ENCODE assay signal across 13 cellular contexts in genomic region chr16:4963527-4963926, GRCh38. TPM values are rescaled to one million over a fixed set of nuclear protein-coding genes. Genes with fewer than 3 reads are reported as not detected.
DNase-seq lines count a peak whose midpoint lies in the region; ATAC-seq, FAIRE-seq and TF ChIP-seq lines count a peak whose summit lies in the region.
"Not testable (repeated sequence)": the region's sequence is repeated elsewhere in the genome, so short reads cannot be mapped to it uniquely, and the experiment has no call there.
"Had no signal": no experiment of that assay in that cellular context is flagged by ENCODE, and none has a peak within 500 bp of the region (broad histone marks: within the 10 kb centered on the region; RNA-seq: fewer than 3 reads in every experiment).

No MANE protein-coding gene starts in this region.

- not testable (repeated sequence) for H3K23ac ChIP-seq in H1 (ENCODE audit: insufficient read length)

- peak overlapping the region; percentile 58 for H3K4me2 ChIP-seq in KMS-11
- H3K4me2 ChIP-seq in H1 (ENCODE audit: insufficient read depth in 1 of 2, low read depth in 2 of 2, low read length in 2 of 2); HepG2 (ENCODE audit: low read depth, low read length): not testable (repeated sequence)

- TF ChIP-seq RAD21 in H1 (IDR thresholded peaks at IDR 0.05 in 1 of 2, conservative IDR thresholded peaks at IDR 0.05 in 1 of 2; ENCODE audit: low read depth in 2 of 2, low read length in 2 of 2); HepG2 (CRISPR knock-in tag; IDR thresholded peaks at IDR 0.05): not testable (repeated sequence)

- BruUV-seq in HepG2 (replicated peaks; lab: Mats Ljungman, UMichigan), result not testable (repeated sequence)

- not testable (repeated sequence) for H3K27me3 Mint-ChIP-seq in WTC11 (ENCODE audit: low read depth)

- not testable (repeated sequence) for H2BK12ac ChIP-seq in H1 (ENCODE audit: low read depth, low read length)

- FAIRE-seq in H1 (lab: Jason Lieb, UNC); HepG2 (lab: Jason Lieb, UNC): not testable (repeated sequence)

- H3K27me3 ChIP-seq in KMS-11 (ENCODE audit: insufficient read depth, low read depth); H1 (replicated peaks in 1 of 4; ENCODE audit: control insufficient read depth in 3 of 4, extremely low read depth in 1 of 4, insufficient read depth in 3 of 4, low read length in 3 of 4); upper lobe of right lung: not testable (repeated sequence)
- peaks cover 0 to 24% of the 10 kb centered on the region in 2 experiments; a peak in 4 of 5 replicates for H3K27me3 ChIP-seq in HepG2 (ENCODE audit: control insufficient read depth in 1 of 2, insufficient read depth in 2 of 2, low read length in 2 of 2)

- peaks cover 26% of the 10 kb centered on the region for H3K4me1 ChIP-seq in KMS-11 (ENCODE audit: low read depth, poor library complexity, severe bottlenecking)
- H3K4me1 ChIP-seq in H1 (replicated peaks in 1 of 4; ENCODE audit: control insufficient read depth in 3 of 4, insufficient read depth in 4 of 4, low read length in 3 of 4), result peaks cover 3 to 10% (median 9%) of the 10 kb centered on the region in 4 experiments
- H3K4me1 ChIP-seq in HepG2 (ENCODE audit: insufficient read depth, low read length); upper lobe of right lung: not testable (repeated sequence)

- H3K9ac ChIP-seq in KMS-11; H1 (replicated peaks in 1 of 4; ENCODE audit: extremely low read depth in 1 of 4, low read depth in 3 of 4, low read length in 3 of 4); HepG2 (ENCODE audit: insufficient read depth, low read depth, low read length): not testable (repeated sequence)

- not testable (repeated sequence) for TF ChIP-seq CTCF in KMS-11 (conservative IDR thresholded peaks at IDR 0.05; ENCODE audit: low read depth, low read length); WTC11 (IDR thresholded peaks at IDR 0.05); H1 (IDR thresholded peaks at IDR 0.05; ENCODE audit: control extremely low read depth in 1 of 3, insufficient read depth in 1 of 3, low read depth in 1 of 3, low read length in 3 of 3); HepG2 (CRISPR knock-in tag; IDR thresholded peaks at IDR 0.05); upper lobe of right lung (IDR thresholded peaks at IDR 0.05)

- in situ Hi-C loops in HepG2 (cut with HindIII; ENCODE audit: extremely low pct_ligation_motif_present, low pct_unique_long_range_greater_than_20kb), result loop anchor here (5.0 to 25.0 kb wide), 2 partner anchors 61 to 451 kb away; no protein-coding TSS in a partner anchor

- not testable (repeated sequence) for H3K4me3 ChIP-seq in KMS-11 (IDR thresholded peaks at IDR 0.05; ENCODE audit: insufficient read depth, low read depth, low read length); H1 (ENCODE audit: extremely low read depth in 1 of 4, insufficient read depth in 2 of 4, low read depth in 3 of 4, low read length in 4 of 4); HepG2 (replicated peaks in 1 of 3; ENCODE audit: insufficient read depth in 1 of 3, low read depth in 2 of 3, low read length in 3 of 3); upper lobe of right lung

- H4K8ac ChIP-seq in H1 (ENCODE audit: extremely low read depth, insufficient read depth, low read length), result not testable (repeated sequence)

- H3K23me2 ChIP-seq in H1 (ENCODE audit: low read depth, low read length), result not testable (repeated sequence)

- not testable (repeated sequence) for H3K36me3 Mint-ChIP-seq in WTC11

- not testable (repeated sequence) for H3K4ac ChIP-seq in H1 (replicated peaks; ENCODE audit: insufficient read length, low read depth, low read length)

- H2BK120ac ChIP-seq in H1 (replicated peaks; ENCODE audit: low read depth, low read length), result not testable (repeated sequence)

- intact Hi-C loops in HepG2 (cut with micrococcal nuclease; ENCODE audit: unreplicated experiment); upper lobe of right lung (cut with DNase I): not testable (repeated sequence)

- not testable (repeated sequence) for H2BK20ac ChIP-seq in H1 (ENCODE audit: low read length)

- H3K79me2 ChIP-seq in KMS-11 (ENCODE audit: insufficient read depth, low read depth); H1 (ENCODE audit: control insufficient read depth in 1 of 2, insufficient read depth in 2 of 2, low read length in 2 of 2); HepG2 (ENCODE audit: insufficient read depth, low read length): not testable (repeated sequence)

- peak overlapping the region; percentile 58; the same call in 1 of the 2 replicates for H3K27ac ChIP-seq in KMS-11
- peak overlapping the region; percentile 81 for H3K27ac ChIP-seq in caudate nucleus (ENCODE audit: low read depth, low read length)
- H3K27ac ChIP-seq in H1 (ENCODE audit: low read depth, low read length); HepG2 (ENCODE audit: extremely low read length, insufficient read depth, low read length); upper lobe of right lung: not testable (repeated sequence)
- H3K27ac ChIP-seq in temporal lobe (ENCODE audit: low read depth, low read length), result peak overlapping the region; percentile 98

- not testable (repeated sequence) for ATAC-seq in WTC11, upper lobe of right lung
- 0 out of 3 replicates have a peak, but pooled peaks have one; percentile 12 for ATAC-seq in HepG2

- not testable (repeated sequence) for H2BK15ac ChIP-seq in H1 (ENCODE audit: low read length)

- H3K56ac ChIP-seq in H1 (replicated peaks; ENCODE audit: insufficient read length, low read depth, low read length), result not testable (repeated sequence)

- H3K4me1 Mint-ChIP-seq in WTC11, result peaks cover 14% of the 10 kb centered on the region

- WGBS in H1 (ENCODE audit: extremely low coverage in 1 of 2, insufficient coverage in 1 of 2, insufficient read length in 1 of 2, insufficient replicate concordance in 2 of 2, low coverage in 1 of 2, low lambda C conversion rate in 2 of 2, missing lambda C conversion rate in 1 of 2), 2 experiments, result 92% methylated on average over 7 of the region's 7 CpGs; no CpG with 5 or more reads in 1 of the 2 experiments
- WGBS in HepG2 (ENCODE audit: low lambda C conversion rate), result 28% methylated on average over 7 of the region's 7 CpGs

- H4K20me1 ChIP-seq in KMS-11 (ENCODE audit: insufficient read depth); H1 (replicated peaks in 1 of 2; ENCODE audit: control insufficient read depth in 1 of 2, insufficient read depth in 2 of 2, low read length in 2 of 2); HepG2 (ENCODE audit: insufficient read depth, low read length): not testable (repeated sequence)

- not testable (repeated sequence) for H3K18ac ChIP-seq in H1 (ENCODE audit: extremely low read depth, low read length)

- not testable (repeated sequence) for TF ChIP-seq EP300 in H1 (IDR thresholded peaks at IDR 0.05; ENCODE audit: borderline replicate concordance in 1 of 2, low read depth in 2 of 2, low read length in 2 of 2); HepG2 (IDR thresholded peaks at IDR 0.05; ENCODE audit: low read depth in 2 of 2, low read length in 2 of 2); HepG2 (CRISPR knock-in tag; IDR thresholded peaks at IDR 0.05; ENCODE audit: borderline replicate concordance)

- CTCF ChIA-PET in WTC11 (lab: Charles Lee), result interaction anchor here (0.9 kb wide), 1 partner anchor 61 kb away, joined by 3 read pairs; no protein-coding TSS in a partner anchor
- CTCF ChIA-PET in H1 (lab: Charles Lee; ENCODE audit: partially characterized antibody), result interaction anchor here (2.1 kb wide), 1 partner anchor 61 kb away, joined by 5 read pairs; no protein-coding TSS in a partner anchor
- CTCF ChIA-PET in HepG2 (lab: Yijun Ruan, JAX; ENCODE audit: low intra/inter-chr PET ratio, low total read pairs), result not testable (repeated sequence)

- H2AFZ ChIP-seq in KMS-11 (ENCODE audit: low read depth); H1 (ENCODE audit: low read length); HepG2 (ENCODE audit: low read length): not testable (repeated sequence)

- not testable (repeated sequence) for H3K4me3 Mint-ChIP-seq in WTC11

- not testable (repeated sequence) for H3K14ac ChIP-seq in H1 (ENCODE audit: insufficient read length)

- H2BK5ac ChIP-seq in H1 (ENCODE audit: low read depth, low read length), result not testable (repeated sequence)

- not testable (repeated sequence) for H3K9me3 Mint-ChIP-seq in WTC11

- not testable (repeated sequence) for DNase-seq in WTC11 (ENCODE audit: low spot score); caudate nucleus (lab: John Stamatoyannopoulos, UW); H1 (ENCODE audit: low read depth in 1 of 2, low spot score in 2 of 2); HepG2 (ENCODE audit: low spot score)
- peak; percentile 26 for DNase-seq in upper lobe of right lung

- not testable (repeated sequence) for H3K27ac Mint-ChIP-seq in WTC11

- not testable (repeated sequence) for H4K91ac ChIP-seq in H1 (replicated peaks; ENCODE audit: insufficient read length, low read length)

- H3K36me3 ChIP-seq in KMS-11 (ENCODE audit: insufficient read depth); H1 (ENCODE audit: control insufficient read depth in 2 of 4, insufficient read depth in 4 of 4, low read length in 3 of 4); HepG2 (replicated peaks in 1 of 2; ENCODE audit: control insufficient read depth in 1 of 2, insufficient read depth in 2 of 2, low read length in 2 of 2); upper lobe of right lung: not testable (repeated sequence)

- not testable (repeated sequence) for H3K9me3 ChIP-seq in H1 (ENCODE audit: insufficient read depth in 2 of 2, low read depth in 1 of 2, low read length in 1 of 2); HepG2 (ENCODE audit: low read length); upper lobe of right lung

- TF ChIP-seq POLR2A in H1 (IDR thresholded peaks at IDR 0.05; ENCODE audit: control extremely low read depth in 1 of 2, low read depth in 2 of 2, low read length in 2 of 2); HepG2 (IDR thresholded peaks at IDR 0.05; ENCODE audit: insufficient read depth in 1 of 2, low read depth in 2 of 2, low read length in 2 of 2): not testable (repeated sequence)

- POLR2A ChIA-PET in WTC11 (lab: Charles Lee), result interaction anchor here (1.4 kb wide), 1 partner anchor 62 kb away, joined by 3 read pairs; no protein-coding TSS in a partner anchor
- POLR2A ChIA-PET in H1 (lab: Charles Lee; ENCODE audit: partially characterized antibody); HepG2 (lab: Yijun Ruan, JAX): not testable (repeated sequence)

- not testable (repeated sequence) for H2AK5ac ChIP-seq in H1 (ENCODE audit: low read depth, low read length)

- not testable (repeated sequence) for H3K79me1 ChIP-seq in H1 (ENCODE audit: low read depth, low read length)

- H4K5ac ChIP-seq in H1 (ENCODE audit: insufficient read length, low read depth, low read length), result not testable (repeated sequence)

RNA-seq across cellular contexts. Expression of gene SEC14L5, which starts 5.4 kb away (rescaled TPM):
- 2.1 to 2.4 TPM (median 2.3 TPM) in 3 replicates for total RNA-seq in WTC11 (2021)
- 3.0 and 3.2 TPM in 2 replicates for total RNA-seq in H1 (2021; fragmentation: NEBNext Ultra II Directional; extraction: Animal tissue kit (Norgen Biotek cat#: 25700))
- 1.9 and 2.1 TPM in 2 replicates for polyA plus RNA-seq in H1 (2011; rRNA removed)
- 2.1 TPM for polyA plus RNA-seq in H1 (2011; cell fraction: cytosol; rRNA removed)
- polyA plus RNA-seq in H1 (2011; cell fraction: nucleus; rRNA removed), result 2.7 TPM
- 1.9 to 2.9 TPM (median 2.3 TPM) in 4 replicates for polyA plus RNA-seq in H1 (2012, experiment 1 of 2)
- 1.6 TPM for polyA plus RNA-seq in H1 (2012, experiment 2 of 2)
- 1.1 TPM for polyA plus RNA-seq in H1 (2013, experiment 1 of 2)
- 0.99 TPM for polyA plus RNA-seq in H1 (2013, experiment 2 of 2)
- polyA minus RNA-seq in H1 (2011; rRNA and poly(A)+ RNA removed), result 4.0 and 5.8 TPM in 2 replicates
- 1.7 TPM for polyA minus RNA-seq in H1 (2011; cell fraction: cytosol; rRNA and poly(A)+ RNA removed)
- polyA minus RNA-seq in H1 (2011; cell fraction: nucleus; rRNA and poly(A)+ RNA removed), result 2.9 TPM
- 0.36 and 0.42 TPM in 2 replicates for total RNA-seq in HepG2 (2016; rRNA removed; fragmentation: Illumina TruSeq; extraction: Trizol)
- total RNA-seq in HepG2 (2016; cell fraction: cytosol; rRNA removed; fragmentation: Illumina TruSeq; extraction: Trizol; ENCODE audit: low read depth), result 0.09 TPM in 1 of 2 replicates, not detected in the other
- total RNA-seq in HepG2 (2016; cell fraction: insoluble cytoplasmic fraction; rRNA removed; fragmentation: Illumina TruSeq; extraction: Trizol), result 0.34 and 0.43 TPM in 2 replicates
- 0.19 and 0.21 TPM in 2 replicates for total RNA-seq in HepG2 (2016; cell fraction: membrane; rRNA removed; fragmentation: Illumina TruSeq; extraction: Trizol)
- 0.34 and 0.43 TPM in 2 replicates for total RNA-seq in HepG2 (2016; cell fraction: nucleus; rRNA removed; fragmentation: Illumina TruSeq; extraction: Trizol)
- 0.40 and 0.60 TPM in 2 replicates for polyA plus RNA-seq in HepG2 (2011; rRNA removed)
- 0.31 and 0.44 TPM in 2 replicates for polyA plus RNA-seq in HepG2 (2011; cell fraction: cytosol; rRNA removed)
- polyA plus RNA-seq in HepG2 (2011; cell fraction: nucleus; rRNA removed), result 1.3 and 1.5 TPM in 2 replicates
- polyA plus RNA-seq in HepG2 (2012), result 0.59 and 1.0 TPM in 2 replicates
- 0.02 TPM in 2 replicates for polyA plus RNA-seq in HepG2 (2016; cell fraction: cytosol; fragmentation: Illumina TruSeq; extraction: Trizol; ENCODE audit: low read depth)
- 0.32 and 0.43 TPM in 2 replicates for polyA plus RNA-seq in HepG2 (2016; cell fraction: insoluble cytoplasmic fraction; fragmentation: Illumina TruSeq; extraction: Trizol; ENCODE audit: low read depth)
- polyA plus RNA-seq in HepG2 (2016; cell fraction: membrane; fragmentation: Illumina TruSeq; extraction: Trizol; ENCODE audit: low read depth), result 0.08 and 0.14 TPM in 2 replicates
- 0.31 and 0.41 TPM in 2 replicates for polyA plus RNA-seq in HepG2 (2016; cell fraction: nucleus; fragmentation: Illumina TruSeq; extraction: Trizol; ENCODE audit: insufficient read depth, low read depth)
- 0.16 and 1.5 TPM in 2 replicates for polyA minus RNA-seq in HepG2 (2011; rRNA and poly(A)+ RNA removed; ENCODE audit: low replicate concordance)
- polyA minus RNA-seq in HepG2 (2011; cell fraction: cytosol; rRNA and poly(A)+ RNA removed), result 0.18 and 0.49 TPM in 2 replicates
- polyA minus RNA-seq in HepG2 (2011; cell fraction: nucleus; rRNA and poly(A)+ RNA removed), result 0.64 and 0.75 TPM in 2 replicates
- 0.49 TPM for total RNA-seq in temporal lobe
- 0.52 TPM for total RNA-seq in upper lobe of right lung
- total RNA-seq: CD4-positive, alpha-beta T cell; CD8-positive, alpha-beta memory T cell; GM12878; GM23248; H4; HFFc6 had no signal
- polyA plus RNA-seq: CD8-positive, alpha-beta memory T cell; GM23248 had no signal

RNA-seq across cellular contexts. Expression of gene PPL, which starts 26.6 kb away (rescaled TPM):
- total RNA-seq in WTC11 (2021) (28.5 to 29.6 TPM (median 28.7 TPM) in 3 replicates), HepG2 (2016; rRNA removed; fragmentation: Illumina TruSeq; extraction: Trizol) (4.4 and 6.6 TPM in 2 replicates), temporal lobe (0.49 TPM), upper lobe of right lung (78.1 TPM)
- total RNA-seq in H1 (2021; fragmentation: NEBNext Ultra II Directional; extraction: Animal tissue kit (Norgen Biotek cat#: 25700)), result 28.8 and 29.5 TPM in 2 replicates
- polyA plus RNA-seq in H1 (2011; rRNA removed) (11.3 and 15.8 TPM in 2 replicates), HepG2 (2011; rRNA removed) (5.7 and 7.5 TPM in 2 replicates)
- 13.7 TPM for polyA plus RNA-seq in H1 (2011; cell fraction: cytosol; rRNA removed)
- 46.9 TPM for polyA plus RNA-seq in H1 (2011; cell fraction: nucleus; rRNA removed)
- polyA plus RNA-seq in H1 (2012, experiment 1 of 2), result 16.5 to 27.4 TPM (median 22.8 TPM) in 4 replicates
- 5.2 TPM for polyA plus RNA-seq in H1 (2012, experiment 2 of 2)
- polyA plus RNA-seq in H1 (2013, experiment 1 of 2), result 16.4 TPM
- 15.4 TPM for polyA plus RNA-seq in H1 (2013, experiment 2 of 2)
- polyA minus RNA-seq in H1 (2011; rRNA and poly(A)+ RNA removed), result 21.5 and 22.3 TPM in 2 replicates
- polyA minus RNA-seq in H1 (2011; cell fraction: cytosol; rRNA and poly(A)+ RNA removed), result 15.9 TPM
- 21.8 TPM for polyA minus RNA-seq in H1 (2011; cell fraction: nucleus; rRNA and poly(A)+ RNA removed)
- 1.1 and 1.5 TPM in 2 replicates for total RNA-seq in HepG2 (2016; cell fraction: cytosol; rRNA removed; fragmentation: Illumina TruSeq; extraction: Trizol; ENCODE audit: low read depth)
- total RNA-seq in HepG2 (2016; cell fraction: insoluble cytoplasmic fraction; rRNA removed; fragmentation: Illumina TruSeq; extraction: Trizol), result 3.3 and 6.8 TPM in 2 replicates
- 1.8 and 2.4 TPM in 2 replicates for total RNA-seq in HepG2 (2016; cell fraction: membrane; rRNA removed; fragmentation: Illumina TruSeq; extraction: Trizol)
- total RNA-seq in HepG2 (2016; cell fraction: nucleus; rRNA removed; fragmentation: Illumina TruSeq; extraction: Trizol), result 8.8 and 10.7 TPM in 2 replicates
- 4.1 and 4.4 TPM in 2 replicates for polyA plus RNA-seq in HepG2 (2011; cell fraction: cytosol; rRNA removed)
- 19.1 and 22.6 TPM in 2 replicates for polyA plus RNA-seq in HepG2 (2011; cell fraction: nucleus; rRNA removed)
- 5.2 and 7.1 TPM in 2 replicates for polyA plus RNA-seq in HepG2 (2012)
- 0.62 and 0.73 TPM in 2 replicates for polyA plus RNA-seq in HepG2 (2016; cell fraction: cytosol; fragmentation: Illumina TruSeq; extraction: Trizol; ENCODE audit: low read depth)
- polyA plus RNA-seq in HepG2 (2016; cell fraction: insoluble cytoplasmic fraction; fragmentation: Illumina TruSeq; extraction: Trizol; ENCODE audit: low read depth), result 2.7 and 3.1 TPM in 2 replicates
- 0.72 and 0.92 TPM in 2 replicates for polyA plus RNA-seq in HepG2 (2016; cell fraction: membrane; fragmentation: Illumina TruSeq; extraction: Trizol; ENCODE audit: low read depth)
- polyA plus RNA-seq in HepG2 (2016; cell fraction: nucleus; fragmentation: Illumina TruSeq; extraction: Trizol; ENCODE audit: insufficient read depth, low read depth), result 14.4 and 14.5 TPM in 2 replicates
- polyA minus RNA-seq in HepG2 (2011; rRNA and poly(A)+ RNA removed; ENCODE audit: low replicate concordance), result 9.9 and 18.8 TPM in 2 replicates
- 6.1 and 7.4 TPM in 2 replicates for polyA minus RNA-seq in HepG2 (2011; cell fraction: cytosol; rRNA and poly(A)+ RNA removed)
- polyA minus RNA-seq in HepG2 (2011; cell fraction: nucleus; rRNA and poly(A)+ RNA removed), result 7.3 and 10.2 TPM in 2 replicates
- total RNA-seq: CD4-positive, alpha-beta T cell; CD8-positive, alpha-beta memory T cell had no signal
